ENCODE assay signal across 12 cellular contexts in the genomic region with DNA sequence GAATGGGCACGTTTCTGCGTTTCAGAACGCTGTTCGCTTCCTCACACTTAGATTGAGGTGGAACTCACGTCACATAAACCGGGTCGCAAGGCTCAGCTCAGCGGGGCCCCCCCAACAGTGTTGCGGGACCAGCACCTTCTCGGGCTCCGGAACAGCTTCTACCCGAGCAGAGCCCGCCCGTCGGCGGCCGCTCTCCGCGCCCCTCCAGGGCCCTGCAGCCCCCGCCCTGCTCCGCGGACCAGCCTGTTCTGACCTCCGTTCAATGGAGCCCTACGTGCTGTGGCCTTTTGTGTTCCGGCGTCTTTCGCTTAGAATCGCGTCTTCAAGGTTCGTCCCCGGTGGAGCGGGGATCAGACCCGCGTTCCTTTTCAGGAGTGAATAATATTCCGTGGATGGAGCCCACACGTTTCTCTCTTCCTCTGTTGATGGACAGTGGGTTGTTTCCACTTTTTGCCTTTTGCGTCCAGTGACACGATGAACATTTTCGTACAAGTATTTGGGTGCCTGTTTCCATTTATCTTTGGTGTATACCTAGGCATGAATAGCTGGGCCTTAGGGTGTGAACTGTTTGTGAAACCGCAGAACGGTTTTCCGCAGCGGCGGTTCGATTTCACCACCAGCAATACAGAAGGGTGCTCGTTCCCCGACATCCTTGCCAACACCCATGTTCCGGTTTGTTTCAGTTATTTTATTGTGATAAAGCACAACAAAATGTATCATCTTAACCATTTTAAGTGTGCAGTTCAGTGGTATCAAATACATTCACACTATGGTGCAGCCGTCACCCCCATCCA. TPM values are rescaled to one million over a fixed set of nuclear protein-coding genes. Genes with fewer than 3 reads are reported as not detected.
DNase-seq lines count a peak whose midpoint lies in the region; ATAC-seq, FAIRE-seq and TF ChIP-seq lines count a peak whose summit lies in the region.
"Had no signal": no experiment of that assay in that cellular context is flagged by ENCODE, and none has a peak within 500 bp of the region (broad histone marks: within the 10 kb centered on the region; RNA-seq: fewer than 3 reads in every experiment).

No MANE protein-coding gene starts in this region.

- TF ChIP-seq RAD21 in HepG2 (CRISPR knock-in tag; IDR thresholded peaks at IDR 0.05): no peak

- H3K4me1 ChIP-seq in HepG2 (ENCODE audit: insufficient read depth, low read length) (peaks cover 24% of the 10 kb centered on the region), suprapubic skin (peaks cover 24% of the 10 kb centered on the region)
- H3K4me1 ChIP-seq: BE2C had no signal

- TF ChIP-seq POLR2A in HepG2 (IDR thresholded peaks at IDR 0.05; ENCODE audit: insufficient read depth in 1 of 2, low read depth in 2 of 2, low read length in 2 of 2) (no peak), suprapubic skin (IDR thresholded peaks at IDR 0.05) (no peak)

- intact Hi-C loops in HepG2 (cut with micrococcal nuclease; ENCODE audit: unreplicated experiment): no loop called here

- H3K79me2 ChIP-seq in HepG2 (ENCODE audit: insufficient read depth, low read length): peaks cover 19% of the 10 kb centered on the region

- TF ChIP-seq EP300 in HepG2 (IDR thresholded peaks at IDR 0.05; ENCODE audit: low read depth in 2 of 2, low read length in 2 of 2) (no peak), HepG2 (CRISPR knock-in tag; IDR thresholded peaks at IDR 0.05; ENCODE audit: borderline replicate concordance) (no peak), suprapubic skin (IDR thresholded peaks at IDR 0.05) (no peak)

- WGBS in HepG2 (ENCODE audit: low lambda C conversion rate): 90% methylated on average over 49 of the region's 49 CpGs
- 51% methylated on average over 43 of the region's 49 CpGs for WGBS in suprapubic skin

- no peaks in the 10 kb centered on the region for H3K9me3 Mint-ChIP-seq in activated naive CD8-positive, alpha-beta T cell (ENCODE audit: low read depth)
- H3K9me3 Mint-ChIP-seq in activated naive CD8-positive, alpha-beta T cell treated with anti-CD3 and anti-CD28 coated beads for 36 hours: no peaks in the 10 kb centered on the region
- no peaks in the 10 kb centered on the region for H3K9me3 Mint-ChIP-seq in activated T-helper 17 cell treated with anti-CD3 and anti-CD28 coated beads, Interleukin-2, amount 50 U/mL, for 72 hours

- peak overlapping the region; percentile 32; the same call in 1 of the 2 replicates for H3K9ac ChIP-seq in HepG2 (ENCODE audit: insufficient read depth, low read depth, low read length)

- peaks cover 22% of the 10 kb centered on the region for H3K27me3 Mint-ChIP-seq in activated naive CD8-positive, alpha-beta T cell
- H3K27me3 Mint-ChIP-seq in activated naive CD8-positive, alpha-beta T cell treated with anti-CD3 and anti-CD28 coated beads for 36 hours: peaks cover 61% of the 10 kb centered on the region
- peaks cover 15% of the 10 kb centered on the region for H3K27me3 Mint-ChIP-seq in activated T-helper 17 cell treated with anti-CD3 and anti-CD28 coated beads, Interleukin-2, amount 50 U/mL, for 72 hours

- H2AFZ ChIP-seq in HepG2 (ENCODE audit: low read length): no peak overlapping the region

- peaks cover 16% of the 10 kb centered on the region for H3K4me1 Mint-ChIP-seq in activated naive CD8-positive, alpha-beta T cell (ENCODE audit: low read depth)
- H3K4me1 Mint-ChIP-seq in activated naive CD8-positive, alpha-beta T cell treated with anti-CD3 and anti-CD28 coated beads for 36 hours: no peaks in the 10 kb centered on the region
- H3K4me1 Mint-ChIP-seq in activated T-helper 17 cell treated with anti-CD3 and anti-CD28 coated beads, Interleukin-2, amount 50 U/mL, for 72 hours: no peaks in the 10 kb centered on the region

- CTCF ChIA-PET in HepG2 (lab: Yijun Ruan, JAX; ENCODE audit: low intra/inter-chr PET ratio, low total read pairs): no interaction called here

- H3K4me2 ChIP-seq in HepG2 (ENCODE audit: low read depth, low read length): peak overlapping the region; percentile 68

- peak overlapping the region; percentile 79 for H3K4me3 Mint-ChIP-seq in activated naive CD8-positive, alpha-beta T cell
- H3K4me3 Mint-ChIP-seq in activated naive CD8-positive, alpha-beta T cell treated with anti-CD3 and anti-CD28 coated beads for 36 hours: no peak overlapping the region
- peak overlapping the region; percentile 50 for H3K4me3 Mint-ChIP-seq in activated T-helper 17 cell treated with anti-CD3 and anti-CD28 coated beads, Interleukin-2, amount 50 U/mL, for 72 hours

- H4K20me1 ChIP-seq in HepG2 (ENCODE audit: insufficient read depth, low read length): no peaks in the 10 kb centered on the region

- H3K36me3 Mint-ChIP-seq in activated naive CD8-positive, alpha-beta T cell: no peaks in the 10 kb centered on the region
- no peaks in the 10 kb centered on the region for H3K36me3 Mint-ChIP-seq in activated naive CD8-positive, alpha-beta T cell treated with anti-CD3 and anti-CD28 coated beads for 36 hours
- H3K36me3 Mint-ChIP-seq in activated T-helper 17 cell treated with anti-CD3 and anti-CD28 coated beads, Interleukin-2, amount 50 U/mL, for 72 hours (ENCODE audit: low read depth): peaks cover 6% of the 10 kb centered on the region

- H3K9me3 ChIP-seq in HepG2 (ENCODE audit: low read length) (no peaks in the 10 kb centered on the region), suprapubic skin (no peaks in the 10 kb centered on the region)

- POLR2A ChIA-PET in HepG2 (lab: Yijun Ruan, JAX): interaction anchor here (1.3 to 3.9 kb wide), 2 partner anchors 11 to 15 kb away, joined by 8 to 44 read pairs; partner anchors contain the start of gene ZNF778

- TF ChIP-seq CTCF in HepG2 (CRISPR knock-in tag; IDR thresholded peaks at IDR 0.05): no peak
- no peak for TF ChIP-seq CTCF in suprapubic skin (IDR thresholded peaks at IDR 0.05)

- in situ Hi-C loops in HepG2 (cut with HindIII; ENCODE audit: extremely low pct_ligation_motif_present, low pct_unique_long_range_greater_than_20kb): no loop called here

- TSS peak; percentile 47 for BruUV-seq in HepG2 (replicated peaks; lab: Mats Ljungman, UMichigan)

- H3K27me3 ChIP-seq in HepG2 (ENCODE audit: control insufficient read depth in 1 of 2, insufficient read depth in 2 of 2, low read length in 2 of 2) (no peaks in the 10 kb centered on the region; a peak in 1 of 5 replicates), suprapubic skin (peaks cover 67% of the 10 kb centered on the region)

- H3K4me3 ChIP-seq in HepG2 (replicated peaks in 1 of 3; ENCODE audit: insufficient read depth in 1 of 3, low read depth in 2 of 3, low read length in 3 of 3) (peak overlapping the region; percentile 40 to 57 (median 52); a peak in 4 of 6 replicates), suprapubic skin (peak overlapping the region; percentile 47)

- FAIRE-seq in HepG2 (lab: Jason Lieb, UNC): no peak
- FAIRE-seq: frontal cortex had no signal

- no peak for DNase-seq in activated naive CD8-positive, alpha-beta T cell treated with anti-CD3 and anti-CD28 coated beads for 36 hours
- DNase-seq in HepG2 (ENCODE audit: low spot score): no peak
- DNase-seq in suprapubic skin (ENCODE audit: low spot score in 2 of 2): no peak
- DNase-seq in NK-92 treated with Interleukin-12 subunit alpha and Interleukin-12 subunit beta, amount 100 ng/mL, for 24 hours (lab: John Stamatoyannopoulos, UW): no peak
- DNase-seq: BE2C, KBM-7 had no signal

- H3K27ac Mint-ChIP-seq in activated naive CD8-positive, alpha-beta T cell: peak overlapping the region; percentile 11
- H3K27ac Mint-ChIP-seq in activated naive CD8-positive, alpha-beta T cell treated with anti-CD3 and anti-CD28 coated beads for 36 hours: no peak overlapping the region
- no peak overlapping the region for H3K27ac Mint-ChIP-seq in activated T-helper 17 cell treated with anti-CD3 and anti-CD28 coated beads, Interleukin-2, amount 50 U/mL, for 72 hours

- H3K36me3 ChIP-seq in HepG2 (replicated peaks in 1 of 2; ENCODE audit: control insufficient read depth in 1 of 2, insufficient read depth in 2 of 2, low read length in 2 of 2) (no peaks in the 10 kb centered on the region; a peak in 1 of 5 replicates), suprapubic skin (no peaks in the 10 kb centered on the region)
- H3K36me3 ChIP-seq: BE2C had no signal

- no peak for ATAC-seq in activated T-helper 17 cell treated with anti-CD3 and anti-CD28 coated beads, Interleukin-2, amount 50 U/mL, for 72 hours (replicated peaks)
- ATAC-seq in HepG2: no peak
- no peak for ATAC-seq in GM18873 (IDR thresholded peaks at IDR 0.05; ENCODE audit: low FRiP score, unreplicated experiment)
- ATAC-seq in GM21390 (IDR thresholded peaks at IDR 0.05; ENCODE audit: unreplicated experiment): no peak

- H3K27ac ChIP-seq in HepG2 (ENCODE audit: extremely low read length, insufficient read depth, low read length) (no peak overlapping the region), suprapubic skin (no peak overlapping the region)

RNA-seq across cellular contexts. Expression of gene SLC22A31, which starts 2.3 kb away (rescaled TPM):
- not detected for total RNA-seq in activated naive CD8-positive, alpha-beta T cell treated with anti-CD3 and anti-CD28 coated beads for 36 hours
- total RNA-seq in activated T-helper 17 cell treated with anti-CD3 and anti-CD28 coated beads, Interleukin-2, amount 50 U/mL, for 72 hours: under 1 TPM; 0.34 to 0.65 TPM
- total RNA-seq in HepG2 (2016; rRNA removed; fragmentation: Illumina TruSeq; extraction: Trizol) (20.6 and 83.3 TPM in 2 replicates), suprapubic skin (1 to 10 TPM in 3 of 4 donors, under 1 TPM in 1; 0.72 to 6.6 (median 4.7) TPM)
- total RNA-seq in HepG2 (2016; cell fraction: cytosol; rRNA removed; fragmentation: Illumina TruSeq; extraction: Trizol; ENCODE audit: low read depth): 22.4 and 22.9 TPM in 2 replicates
- total RNA-seq in HepG2 (2016; cell fraction: insoluble cytoplasmic fraction; rRNA removed; fragmentation: Illumina TruSeq; extraction: Trizol): 17.9 and 83.9 TPM in 2 replicates
- 38.1 and 39.2 TPM in 2 replicates for total RNA-seq in HepG2 (2016; cell fraction: membrane; rRNA removed; fragmentation: Illumina TruSeq; extraction: Trizol)
- total RNA-seq in HepG2 (2016; cell fraction: nucleus; rRNA removed; fragmentation: Illumina TruSeq; extraction: Trizol): 88.9 and 114 TPM in 2 replicates
- polyA plus RNA-seq in HepG2 (2011; rRNA removed): 67.3 and 98.2 TPM in 2 replicates
- 27.2 and 52.1 TPM in 2 replicates for polyA plus RNA-seq in HepG2 (2011; cell fraction: cytosol; rRNA removed)
- 1,312 and 1,533 TPM in 2 replicates for polyA plus RNA-seq in HepG2 (2011; cell fraction: nucleus; rRNA removed)
- polyA plus RNA-seq in HepG2 (2012): 45.8 and 48.2 TPM in 2 replicates
- 27.4 and 28.3 TPM in 2 replicates for polyA plus RNA-seq in HepG2 (2016; cell fraction: cytosol; fragmentation: Illumina TruSeq; extraction: Trizol; ENCODE audit: low read depth)
- polyA plus RNA-seq in HepG2 (2016; cell fraction: insoluble cytoplasmic fraction; fragmentation: Illumina TruSeq; extraction: Trizol; ENCODE audit: low read depth): 23.8 and 26.1 TPM in 2 replicates
- 29.3 and 31.7 TPM in 2 replicates for polyA plus RNA-seq in HepG2 (2016; cell fraction: membrane; fragmentation: Illumina TruSeq; extraction: Trizol; ENCODE audit: low read depth)
- 322 and 325 TPM in 2 replicates for polyA plus RNA-seq in HepG2 (2016; cell fraction: nucleus; fragmentation: Illumina TruSeq; extraction: Trizol; ENCODE audit: insufficient read depth, low read depth)
- polyA minus RNA-seq in HepG2 (2011; rRNA and poly(A)+ RNA removed; ENCODE audit: low replicate concordance): 51.6 TPM in 1 of 2 replicates, not detected in the other
- polyA minus RNA-seq in HepG2 (2011; cell fraction: cytosol; rRNA and poly(A)+ RNA removed): 17.1 and 21.0 TPM in 2 replicates
- polyA minus RNA-seq in HepG2 (2011; cell fraction: nucleus; rRNA and poly(A)+ RNA removed): 89.4 and 90.8 TPM in 2 replicates
- total RNA-seq: frontal cortex, mononuclear cell had no signal

RNA-seq across cellular contexts. Expression of gene ZNF778, which starts 14.9 kb away (rescaled TPM):
- total RNA-seq in activated naive CD8-positive, alpha-beta T cell treated with anti-CD3 and anti-CD28 coated beads for 36 hours: 1 to 10 TPM; 8.9 to 9.6 TPM
- 1 to 10 TPM; 5.5 to 8.7 TPM for total RNA-seq in activated T-helper 17 cell treated with anti-CD3 and anti-CD28 coated beads, Interleukin-2, amount 50 U/mL, for 72 hours
- total RNA-seq in HepG2 (2016; rRNA removed; fragmentation: Illumina TruSeq; extraction: Trizol) (7.2 and 9.3 TPM in 2 replicates), suprapubic skin (10 to 100 TPM; 22.0 to 69.6 (median 26.0) TPM)
- total RNA-seq in HepG2 (2016; cell fraction: cytosol; rRNA removed; fragmentation: Illumina TruSeq; extraction: Trizol; ENCODE audit: low read depth): 1.7 and 2.6 TPM in 2 replicates
- 6.1 and 8.3 TPM in 2 replicates for total RNA-seq in HepG2 (2016; cell fraction: insoluble cytoplasmic fraction; rRNA removed; fragmentation: Illumina TruSeq; extraction: Trizol)
- 2.7 and 3.9 TPM in 2 replicates for total RNA-seq in HepG2 (2016; cell fraction: membrane; rRNA removed; fragmentation: Illumina TruSeq; extraction: Trizol)
- 8.7 and 10.5 TPM in 2 replicates for total RNA-seq in HepG2 (2016; cell fraction: nucleus; rRNA removed; fragmentation: Illumina TruSeq; extraction: Trizol)
- 3.8 and 6.1 TPM in 2 replicates for polyA plus RNA-seq in HepG2 (2011; rRNA removed)
- polyA plus RNA-seq in HepG2 (2011; cell fraction: cytosol; rRNA removed): 1.8 and 2.1 TPM in 2 replicates
- polyA plus RNA-seq in HepG2 (2011; cell fraction: nucleus; rRNA removed): 6.6 and 11.3 TPM in 2 replicates
- polyA plus RNA-seq in HepG2 (2012): 2.4 and 3.0 TPM in 2 replicates
- polyA plus RNA-seq in HepG2 (2016; cell fraction: cytosol; fragmentation: Illumina TruSeq; extraction: Trizol; ENCODE audit: low read depth): 0.79 and 0.83 TPM in 2 replicates
- polyA plus RNA-seq in HepG2 (2016; cell fraction: insoluble cytoplasmic fraction; fragmentation: Illumina TruSeq; extraction: Trizol; ENCODE audit: low read depth): 4.6 and 6.1 TPM in 2 replicates
- polyA plus RNA-seq in HepG2 (2016; cell fraction: membrane; fragmentation: Illumina TruSeq; extraction: Trizol; ENCODE audit: low read depth): 0.61 and 1.7 TPM in 2 replicates
- polyA plus RNA-seq in HepG2 (2016; cell fraction: nucleus; fragmentation: Illumina TruSeq; extraction: Trizol; ENCODE audit: insufficient read depth, low read depth): 11.3 and 22.5 TPM in 2 replicates
- 6.4 and 9.2 TPM in 2 replicates for polyA minus RNA-seq in HepG2 (2011; rRNA and poly(A)+ RNA removed; ENCODE audit: low replicate concordance)
- 4.0 and 6.1 TPM in 2 replicates for polyA minus RNA-seq in HepG2 (2011; cell fraction: cytosol; rRNA and poly(A)+ RNA removed)
- 15.2 and 17.3 TPM in 2 replicates for polyA minus RNA-seq in HepG2 (2011; cell fraction: nucleus; rRNA and poly(A)+ RNA removed)

RNA-seq across cellular contexts. Expression of gene CDH15, which starts 31.1 kb away (rescaled TPM):
- not detected for total RNA-seq in activated naive CD8-positive, alpha-beta T cell treated with anti-CD3 and anti-CD28 coated beads for 36 hours
- under 1 TPM; 0.15 to 0.37 TPM for total RNA-seq in activated T-helper 17 cell treated with anti-CD3 and anti-CD28 coated beads, Interleukin-2, amount 50 U/mL, for 72 hours
- total RNA-seq in HepG2 (2016; rRNA removed; fragmentation: Illumina TruSeq; extraction: Trizol) (1.4 and 2.2 TPM in 2 replicates), suprapubic skin (under 1 TPM in 2 of 4 donors, not detected in 2; 0.16 to 0.48 TPM)
- total RNA-seq in HepG2 (2016; cell fraction: cytosol; rRNA removed; fragmentation: Illumina TruSeq; extraction: Trizol; ENCODE audit: low read depth): 2.8 and 2.9 TPM in 2 replicates
- 1.4 and 2.2 TPM in 2 replicates for total RNA-seq in HepG2 (2016; cell fraction: insoluble cytoplasmic fraction; rRNA removed; fragmentation: Illumina TruSeq; extraction: Trizol)
- 3.6 and 3.7 TPM in 2 replicates for total RNA-seq in HepG2 (2016; cell fraction: membrane; rRNA removed; fragmentation: Illumina TruSeq; extraction: Trizol)
- total RNA-seq in HepG2 (2016; cell fraction: nucleus; rRNA removed; fragmentation: Illumina TruSeq; extraction: Trizol): 1.6 and 1.8 TPM in 2 replicates
- polyA plus RNA-seq in HepG2 (2011; rRNA removed): 0.69 and 0.74 TPM in 2 replicates
- 0.37 and 1.2 TPM in 2 replicates for polyA plus RNA-seq in HepG2 (2011; cell fraction: cytosol; rRNA removed)
- 1.6 and 2.1 TPM in 2 replicates for polyA plus RNA-seq in HepG2 (2011; cell fraction: nucleus; rRNA removed)
- 0.61 and 0.90 TPM in 2 replicates for polyA plus RNA-seq in HepG2 (2012)
- 3.5 and 3.8 TPM in 2 replicates for polyA plus RNA-seq in HepG2 (2016; cell fraction: cytosol; fragmentation: Illumina TruSeq; extraction: Trizol; ENCODE audit: low read depth)
- 1.7 and 2.3 TPM in 2 replicates for polyA plus RNA-seq in HepG2 (2016; cell fraction: insoluble cytoplasmic fraction; fragmentation: Illumina TruSeq; extraction: Trizol; ENCODE audit: low read depth)
- 3.3 and 4.1 TPM in 2 replicates for polyA plus RNA-seq in HepG2 (2016; cell fraction: membrane; fragmentation: Illumina TruSeq; extraction: Trizol; ENCODE audit: low read depth)
- 3.3 and 3.4 TPM in 2 replicates for polyA plus RNA-seq in HepG2 (2016; cell fraction: nucleus; fragmentation: Illumina TruSeq; extraction: Trizol; ENCODE audit: insufficient read depth, low read depth)
- polyA minus RNA-seq in HepG2 (2011; rRNA and poly(A)+ RNA removed; ENCODE audit: low replicate concordance): 0.62 TPM in 1 of 2 replicates, not detected in the other
- 0.40 and 0.62 TPM in 2 replicates for polyA minus RNA-seq in HepG2 (2011; cell fraction: cytosol; rRNA and poly(A)+ RNA removed)
- 0.39 TPM in 1 of 2 replicates, not detected in the other for polyA minus RNA-seq in HepG2 (2011; cell fraction: nucleus; rRNA and poly(A)+ RNA removed)
- total RNA-seq: mononuclear cell had no signal
